ENCODE assay signal across 1 cellular context in the genomic region with DNA sequence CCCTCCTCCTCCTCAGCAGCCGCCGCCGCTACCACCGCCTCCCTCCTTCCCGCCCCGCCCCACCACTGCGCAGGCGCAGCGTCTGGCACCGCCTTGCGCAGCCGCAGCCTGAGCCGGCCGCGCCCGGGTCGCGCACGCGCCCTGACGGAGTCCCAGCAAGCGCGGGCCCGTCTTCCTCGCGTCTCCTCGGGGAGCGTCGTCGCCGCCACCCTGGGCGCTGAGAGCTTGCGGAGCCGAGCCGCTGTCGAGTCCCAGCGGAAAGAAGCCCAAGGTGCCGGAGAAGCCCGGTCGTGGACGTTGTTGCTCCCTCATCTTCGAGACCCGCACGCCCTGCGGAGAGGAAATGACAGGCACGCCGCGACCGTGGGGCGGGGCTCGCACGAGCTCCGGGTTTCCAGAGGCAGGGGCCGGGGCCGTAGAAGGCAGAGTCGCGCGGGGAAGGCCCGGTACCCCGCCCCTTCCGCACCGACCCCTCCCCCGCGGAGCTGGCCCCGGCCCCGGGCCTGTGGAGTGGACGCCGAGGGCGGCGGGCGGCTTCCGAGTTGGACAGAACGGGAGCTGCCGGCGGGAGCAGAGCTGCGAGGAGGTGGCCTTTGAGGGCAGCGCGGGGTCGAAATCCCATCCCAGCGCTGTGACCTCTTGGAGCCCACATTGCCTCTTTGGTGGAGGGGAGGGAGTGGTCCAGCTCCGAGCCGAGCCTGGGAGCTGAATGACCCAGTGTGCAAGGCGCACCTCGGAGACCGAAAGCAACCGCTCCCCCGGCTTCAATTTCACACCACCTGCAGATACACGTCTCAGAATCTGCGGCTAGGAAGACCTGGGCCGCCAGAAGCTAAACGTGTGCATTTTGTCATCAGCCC.
TF ChIP-seq lines count a peak whose summit lies in the region.

No MANE protein-coding gene starts in this region.

TF ChIP-seq in HepG2, 621 proteins besides CTCF, POLR2A, EP300 and RAD21 (continued from another document and continues in another):
- TF ChIP-seq, protein P1, sequence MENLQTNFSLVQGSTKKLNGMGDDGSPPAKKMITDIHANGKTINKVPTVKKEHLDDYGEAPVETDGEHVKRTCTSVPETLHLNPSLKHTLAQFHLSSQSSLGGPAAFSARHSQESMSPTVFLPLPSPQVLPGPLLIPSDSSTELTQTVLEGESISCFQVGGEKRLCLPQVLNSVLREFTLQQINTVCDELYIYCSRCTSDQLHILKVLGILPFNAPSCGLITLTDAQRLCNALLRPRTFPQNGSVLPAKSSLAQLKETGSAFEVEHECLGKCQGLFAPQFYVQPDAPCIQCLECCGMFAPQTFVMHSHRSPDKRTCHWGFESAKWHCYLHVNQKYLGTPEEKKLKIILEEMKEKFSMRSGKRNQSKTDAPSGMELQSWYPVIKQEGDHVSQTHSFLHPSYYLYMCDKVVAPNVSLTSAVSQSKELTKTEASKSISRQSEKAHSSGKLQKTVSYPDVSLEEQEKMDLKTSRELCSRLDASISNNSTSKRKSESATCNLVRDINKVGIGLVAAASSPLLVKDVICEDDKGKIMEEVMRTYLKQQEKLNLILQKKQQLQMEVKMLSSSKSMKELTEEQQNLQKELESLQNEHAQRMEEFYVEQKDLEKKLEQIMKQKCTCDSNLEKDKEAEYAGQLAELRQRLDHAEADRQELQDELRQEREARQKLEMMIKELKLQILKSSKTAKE (CRISPR knock-in tag; IDR thresholded peaks at IDR 0.05; ENCODE audit: borderline replicate concordance) = peak; percentile 31; the same call in 1 of the 2 replicates
- TF ChIP-seq ZNF543 (CRISPR knock-in tag; IDR thresholded peaks at IDR 0.05) (peak; percentile 86), SAP130 (CRISPR knock-in tag; IDR thresholded peaks at IDR 0.05; ENCODE audit: low read depth) (peak; percentile 98), PRPF4 (IDR thresholded peaks at IDR 0.05; ENCODE audit: low read depth, low read length, poor library complexity, severe bottlenecking) (no peak), ZIK1 (CRISPR knock-in tag; IDR thresholded peaks at IDR 0.05; ENCODE audit: borderline replicate concordance, low read depth) (peak; percentile 58; the same call in 1 of the 2 replicates), ZNF619 (CRISPR knock-in tag; IDR thresholded peaks at IDR 0.05) (peak; percentile 85; the same call in 1 of the 2 replicates), TAF1 (CRISPR knock-in tag; IDR thresholded peaks at IDR 0.05) (peak; percentile 79), SIN3B (IDR thresholded peaks at IDR 0.05; ENCODE audit: low read length) (no peak), SMAD9 (CRISPR knock-in tag; IDR thresholded peaks at IDR 0.05) (no peak), PRMT3 (CRISPR knock-in tag; IDR thresholded peaks at IDR 0.05; ENCODE audit: borderline replicate concordance, low read depth) (no peak), ZNF251 (CRISPR knock-in tag; IDR thresholded peaks at IDR 0.05) (no peak), SIX1 (CRISPR knock-in tag; IDR thresholded peaks at IDR 0.05; ENCODE audit: borderline replicate concordance) (no peak), ZNF501 (CRISPR knock-in tag; IDR thresholded peaks at IDR 0.05) (peak; percentile 51), ZNF747 (CRISPR knock-in tag; IDR thresholded peaks at IDR 0.05; ENCODE audit: borderline replicate concordance) (peak; percentile 42; the same call in 1 of the 2 replicates), ZMYM4 (CRISPR knock-in tag; IDR thresholded peaks at IDR 0.05) (peak; percentile 56), SSRP1 (CRISPR knock-in tag; IDR thresholded peaks at IDR 0.05) (no peak), ZSCAN30 (CRISPR knock-in tag; IDR thresholded peaks at IDR 0.05) (no peak), ZNF274 (CRISPR knock-in tag; IDR thresholded peaks at IDR 0.05) (peak; percentile 95), ZNF468 (CRISPR knock-in tag; IDR thresholded peaks at IDR 0.05) (0 out of 2 replicates have a peak, but pooled peaks have one; percentile 58), NBN (conservative IDR thresholded peaks at IDR 0.05) (no peak), ZNF124 (CRISPR knock-in tag; IDR thresholded peaks at IDR 0.05) (no peak), ZNF672 (CRISPR knock-in tag; IDR thresholded peaks at IDR 0.05) (no peak), AHDC1 (CRISPR knock-in tag; IDR thresholded peaks at IDR 0.05; ENCODE audit: borderline replicate concordance) (no peak), TMF1 (CRISPR knock-in tag; IDR thresholded peaks at IDR 0.05; ENCODE audit: low read depth) (peak; percentile 91), ZNF777 (CRISPR knock-in tag; IDR thresholded peaks at IDR 0.05) (peak; percentile 86), DPF2 (CRISPR knock-in tag; IDR thresholded peaks at IDR 0.05; ENCODE audit: borderline replicate concordance, low read depth) (no peak), HOXA5 (CRISPR knock-in tag; IDR thresholded peaks at IDR 0.05) (peak; percentile 92), PPARG (CRISPR knock-in tag; conservative IDR thresholded peaks at IDR 0.05) (0 out of 2 replicates have a peak, but pooled peaks have one; percentile 35), MXI1 (IDR thresholded peaks at IDR 0.05; ENCODE audit: borderline replicate concordance, low read depth, low read length) (peak; percentile 75; the same call in 2 of the 3 replicates), BORCS8-MEF2B (CRISPR knock-in tag; IDR thresholded peaks at IDR 0.05) (peak; percentile 95), MXD4 (CRISPR knock-in tag; IDR thresholded peaks at IDR 0.05) (peak; percentile 97), SOX13 (IDR thresholded peaks at IDR 0.05) (no peak), SOX13 (CRISPR knock-in tag; conservative IDR thresholded peaks at IDR 0.05 in 1 of 2, IDR thresholded peaks at IDR 0.05 in 1 of 2) (0 out of 4 replicates have a peak, but pooled peaks of 1 of the 2 experiments have one; percentile 4), FOXA1 (IDR thresholded peaks at IDR 0.05) (no peak), FOXA1 (CRISPR knock-in tag; IDR thresholded peaks at IDR 0.05) (no peak), ATF7-NPFF (CRISPR knock-in tag; IDR thresholded peaks at IDR 0.05; ENCODE audit: low read depth) (peak; percentile 93), ZNF639 (CRISPR knock-in tag; conservative IDR thresholded peaks at IDR 0.05) (no peak; the same call in none of the 2 replicates), REL (CRISPR knock-in tag; conservative IDR thresholded peaks at IDR 0.05) (peak; percentile 76; the same call in 1 of the 2 replicates), ETV6 (CRISPR knock-in tag; conservative IDR thresholded peaks at IDR 0.05) (no peak), SNRNP70 (IDR thresholded peaks at IDR 0.05; ENCODE audit: low read depth, low read length) (no peak), RFXAP (CRISPR knock-in tag; IDR thresholded peaks at IDR 0.05; ENCODE audit: borderline replicate concordance) (peak; percentile 32; the same call in 1 of the 2 replicates), SMYD3 (CRISPR knock-in tag; IDR thresholded peaks at IDR 0.05) (0 out of 2 replicates have a peak, but pooled peaks have one; percentile 62), ZNF670 (CRISPR knock-in tag; IDR thresholded peaks at IDR 0.05; ENCODE audit: borderline replicate concordance) (no peak), JUN (CRISPR knock-in tag; IDR thresholded peaks at IDR 0.05) (0 out of 2 replicates have a peak, but pooled peaks have one; percentile 40), NFE2L1 (CRISPR knock-in tag; IDR thresholded peaks at IDR 0.05; ENCODE audit: borderline replicate concordance) (no peak), ZNF800 (CRISPR knock-in tag; IDR thresholded peaks at IDR 0.05) (peak; percentile 69; the same call in 1 of the 2 replicates)
- TF ChIP-seq, protein P2, sequence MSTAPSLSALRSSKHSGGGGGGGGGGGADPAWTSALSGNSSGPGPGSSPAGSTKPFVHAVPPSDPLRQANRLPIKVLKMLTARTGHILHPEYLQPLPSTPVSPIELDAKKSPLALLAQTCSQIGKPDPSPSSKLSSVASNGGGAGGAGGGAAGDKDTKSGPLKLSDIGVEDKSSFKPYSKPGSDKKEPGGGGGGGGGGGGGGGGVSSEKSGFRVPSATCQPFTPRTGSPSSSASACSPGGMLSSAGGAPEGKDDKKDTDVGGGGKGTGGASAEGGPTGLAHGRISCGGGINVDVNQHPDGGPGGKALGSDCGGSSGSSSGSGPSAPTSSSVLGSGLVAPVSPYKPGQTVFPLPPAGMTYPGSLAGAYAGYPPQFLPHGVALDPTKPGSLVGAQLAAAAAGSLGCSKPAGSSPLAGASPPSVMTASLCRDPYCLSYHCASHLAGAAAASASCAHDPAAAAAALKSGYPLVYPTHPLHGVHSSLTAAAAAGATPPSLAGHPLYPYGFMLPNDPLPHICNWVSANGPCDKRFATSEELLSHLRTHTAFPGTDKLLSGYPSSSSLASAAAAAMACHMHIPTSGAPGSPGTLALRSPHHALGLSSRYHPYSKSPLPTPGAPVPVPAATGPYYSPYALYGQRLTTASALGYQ (CRISPR knock-in tag; IDR thresholded peaks at IDR 0.05) = peak; percentile 56; the same call in 1 of the 2 replicates
- TF ChIP-seq, protein P3, sequence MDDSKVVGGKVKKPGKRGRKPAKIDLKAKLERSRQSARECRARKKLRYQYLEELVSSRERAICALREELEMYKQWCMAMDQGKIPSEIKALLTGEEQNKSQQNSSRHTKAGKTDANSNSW (CRISPR knock-in tag; IDR thresholded peaks at IDR 0.05; ENCODE audit: borderline replicate concordance) = no peak; the same call in 1 of the 2 replicates
- TF ChIP-seq, protein P4, sequence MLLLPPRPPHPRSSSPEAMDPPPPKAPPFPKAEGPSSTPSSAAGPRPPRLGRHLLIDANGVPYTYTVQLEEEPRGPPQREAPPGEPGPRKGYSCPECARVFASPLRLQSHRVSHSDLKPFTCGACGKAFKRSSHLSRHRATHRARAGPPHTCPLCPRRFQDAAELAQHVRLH (CRISPR knock-in tag; IDR thresholded peaks at IDR 0.05; ENCODE audit: borderline replicate concordance, low read depth) = peak; percentile 80; the same call in 1 of the 2 replicates
